1 cellular context compared by ENCODE assay signal in the genomic region with DNA sequence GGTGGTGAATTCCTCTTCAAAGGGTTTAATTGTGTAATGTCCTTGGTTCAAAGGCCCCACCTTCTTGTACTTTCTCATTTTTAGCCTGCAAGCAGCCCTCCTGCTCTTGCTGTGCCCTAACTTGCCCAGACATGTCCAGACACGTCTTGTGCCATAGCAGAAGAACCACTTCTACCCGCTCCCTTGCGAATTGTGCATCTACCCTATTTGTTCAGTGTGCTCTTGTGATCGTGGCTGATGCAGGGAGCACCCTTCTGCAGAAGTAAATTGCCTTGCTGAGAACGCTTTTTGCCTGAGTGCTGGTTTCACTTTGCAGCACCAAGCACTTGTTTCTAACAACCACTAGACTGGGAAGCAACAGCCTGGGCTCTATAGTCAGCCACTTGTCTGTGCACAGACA.
TF ChIP-seq lines count a peak whose summit lies in the region.

No MANE protein-coding gene starts in this region.

TF ChIP-seq in GM23338, 12 proteins besides CTCF, POLR2A, EP300 and RAD21 (continued from another document):
- TF ChIP-seq, protein P1, sequence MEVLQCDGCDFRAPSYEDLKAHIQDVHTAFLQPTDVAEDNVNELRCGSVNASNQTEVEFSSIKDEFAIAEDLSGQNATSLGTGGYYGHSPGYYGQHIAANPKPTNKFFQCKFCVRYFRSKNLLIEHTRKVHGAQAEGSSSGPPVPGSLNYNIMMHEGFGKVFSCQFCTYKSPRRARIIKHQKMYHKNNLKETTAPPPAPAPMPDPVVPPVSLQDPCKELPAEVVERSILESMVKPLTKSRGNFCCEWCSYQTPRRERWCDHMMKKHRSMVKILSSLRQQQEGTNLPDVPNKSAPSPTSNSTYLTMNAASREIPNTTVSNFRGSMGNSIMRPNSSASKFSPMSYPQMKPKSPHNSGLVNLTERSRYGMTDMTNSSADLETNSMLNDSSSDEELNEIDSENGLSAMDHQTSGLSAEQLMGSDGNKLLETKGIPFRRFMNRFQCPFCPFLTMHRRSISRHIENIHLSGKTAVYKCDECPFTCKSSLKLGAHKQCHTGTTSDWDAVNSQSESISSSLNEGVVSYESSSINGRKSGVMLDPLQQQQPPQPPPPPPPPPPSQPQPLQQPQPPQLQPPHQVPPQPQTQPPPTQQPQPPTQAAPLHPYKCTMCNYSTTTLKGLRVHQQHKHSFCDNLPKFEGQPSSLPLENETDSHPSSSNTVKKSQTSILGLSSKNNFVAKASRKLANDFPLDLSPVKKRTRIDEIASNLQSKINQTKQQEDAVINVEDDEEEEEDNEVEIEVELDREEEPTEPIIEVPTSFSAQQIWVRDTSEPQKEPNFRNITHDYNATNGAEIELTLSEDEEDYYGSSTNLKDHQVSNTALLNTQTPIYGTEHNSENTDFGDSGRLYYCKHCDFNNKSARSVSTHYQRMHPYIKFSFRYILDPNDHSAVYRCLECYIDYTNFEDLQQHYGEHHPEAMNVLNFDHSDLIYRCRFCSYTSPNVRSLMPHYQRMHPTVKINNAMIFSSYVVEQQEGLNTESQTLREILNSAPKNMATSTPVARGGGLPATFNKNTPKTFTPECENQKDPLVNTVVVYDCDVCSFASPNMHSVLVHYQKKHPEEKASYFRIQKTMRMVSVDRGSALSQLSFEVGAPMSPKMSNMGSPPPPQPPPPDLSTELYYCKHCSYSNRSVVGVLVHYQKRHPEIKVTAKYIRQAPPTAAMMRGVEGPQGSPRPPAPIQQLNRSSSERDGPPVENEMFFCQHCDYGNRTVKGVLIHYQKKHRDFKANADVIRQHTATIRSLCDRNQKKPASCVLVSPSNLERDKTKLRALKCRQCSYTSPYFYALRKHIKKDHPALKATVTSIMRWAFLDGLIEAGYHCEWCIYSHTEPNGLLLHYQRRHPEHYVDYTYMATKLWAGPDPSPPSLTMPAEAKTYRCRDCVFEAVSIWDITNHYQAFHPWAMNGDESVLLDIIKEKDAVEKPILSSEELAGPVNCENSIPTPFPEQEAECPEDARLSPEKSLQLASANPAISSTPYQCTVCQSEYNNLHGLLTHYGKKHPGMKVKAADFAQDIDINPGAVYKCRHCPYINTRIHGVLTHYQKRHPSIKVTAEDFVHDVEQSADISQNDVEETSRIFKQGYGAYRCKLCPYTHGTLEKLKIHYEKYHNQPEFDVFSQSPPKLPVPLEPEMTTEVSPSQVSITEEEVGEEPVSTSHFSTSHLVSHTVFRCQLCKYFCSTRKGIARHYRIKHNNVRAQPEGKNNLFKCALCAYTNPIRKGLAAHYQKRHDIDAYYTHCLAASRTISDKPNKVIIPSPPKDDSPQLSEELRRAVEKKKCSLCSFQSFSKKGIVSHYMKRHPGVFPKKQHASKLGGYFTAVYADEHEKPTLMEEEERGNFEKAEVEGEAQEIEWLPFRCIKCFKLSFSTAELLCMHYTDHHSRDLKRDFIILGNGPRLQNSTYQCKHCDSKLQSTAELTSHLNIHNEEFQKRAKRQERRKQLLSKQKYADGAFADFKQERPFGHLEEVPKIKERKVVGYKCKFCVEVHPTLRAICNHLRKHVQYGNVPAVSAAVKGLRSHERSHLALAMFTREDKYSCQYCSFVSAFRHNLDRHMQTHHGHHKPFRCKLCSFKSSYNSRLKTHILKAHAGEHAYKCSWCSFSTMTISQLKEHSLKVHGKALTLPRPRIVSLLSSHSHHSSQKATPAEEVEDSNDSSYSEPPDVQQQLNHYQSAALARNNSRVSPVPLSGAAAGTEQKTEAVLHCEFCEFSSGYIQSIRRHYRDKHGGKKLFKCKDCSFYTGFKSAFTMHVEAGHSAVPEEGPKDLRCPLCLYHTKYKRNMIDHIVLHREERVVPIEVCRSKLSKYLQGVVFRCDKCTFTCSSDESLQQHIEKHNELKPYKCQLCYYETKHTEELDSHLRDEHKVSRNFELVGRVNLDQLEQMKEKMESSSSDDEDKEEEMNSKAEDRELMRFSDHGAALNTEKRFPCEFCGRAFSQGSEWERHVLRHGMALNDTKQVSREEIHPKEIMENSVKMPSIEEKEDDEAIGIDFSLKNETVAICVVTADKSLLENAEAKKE (CRISPR knock-in tag; IDR thresholded peaks at IDR 0.05) = no peak
